In the genomic region with DNA sequence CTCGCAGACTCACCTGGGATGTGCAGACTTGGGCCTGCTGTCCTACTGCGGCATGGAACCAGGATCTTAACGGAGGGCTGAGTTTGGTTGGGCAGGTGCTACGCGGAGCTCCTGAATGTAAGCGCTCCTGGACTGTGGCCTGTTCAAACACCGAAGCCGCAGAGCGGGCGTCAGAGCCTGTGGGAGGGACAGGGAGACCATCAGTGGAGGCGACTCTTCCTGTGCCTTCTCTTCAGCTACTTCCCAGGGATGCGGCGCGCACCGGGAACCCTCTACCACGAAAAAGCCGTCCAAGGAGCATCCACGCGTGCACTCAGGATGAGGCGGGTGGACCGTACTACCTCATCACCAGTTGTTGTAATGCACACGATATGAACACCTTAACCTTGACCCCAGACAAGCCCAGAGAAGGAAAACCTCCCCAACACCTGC, we compare ENCODE assay signal across 9 cellular contexts. TPM values are rescaled to one million over a fixed set of nuclear protein-coding genes. Genes with fewer than 3 reads are reported as not detected.
A peak's percentile ranks its signal among the peaks of the same experiment; 100 is the strongest.
DNase-seq lines count a peak whose midpoint lies in the region; ATAC-seq and TF ChIP-seq lines count a peak whose summit lies in the region.
"Had no signal": no experiment of that assay in that cellular context is flagged by ENCODE, and none has a peak within 500 bp of the region (broad histone marks: within the 10 kb centered on the region; RNA-seq: fewer than 3 reads in every experiment).

No MANE protein-coding gene starts in this region.

- POLR2A ChIA-PET in activated CD4-positive, alpha-beta T cell treated with anti-CD3 and anti-CD28 coated beads for 36 hours (lab: Charles Lee): no interaction called here

- no peaks in the 10 kb centered on the region for H3K9me3 ChIP-seq in RWPE2 (ENCODE audit: severe bottlenecking)
- no peaks in the 10 kb centered on the region for H3K9me3 ChIP-seq in spleen
- H3K9me3 ChIP-seq: esophagus muscularis mucosa had no signal

- no peaks in the 10 kb centered on the region for H3K9me3 Mint-ChIP-seq in activated CD4-positive, alpha-beta T cell treated with anti-CD3 and anti-CD28 coated beads for 36 hours (ENCODE audit: low read depth)

- no peak for ATAC-seq in activated CD4-positive, alpha-beta T cell treated with anti-CD3 and anti-CD28 coated beads for 36 hours
- ATAC-seq in RWPE2 (ENCODE audit: low read depth): no peak
- no peak for ATAC-seq in GM18498 (IDR thresholded peaks at IDR 0.05; ENCODE audit: unreplicated experiment)
- no peak for ATAC-seq in GM18873 (IDR thresholded peaks at IDR 0.05; ENCODE audit: low FRiP score, unreplicated experiment)

- no peaks in the 10 kb centered on the region for H3K27me3 ChIP-seq in RWPE2 (ENCODE audit: insufficient read depth, poor library complexity, severe bottlenecking)
- H3K27me3 ChIP-seq in spleen (replicated peaks in 1 of 7): no peaks in the 10 kb centered on the region
- H3K27me3 ChIP-seq: esophagus muscularis mucosa had no signal

- H3K4me3 ChIP-seq in RWPE2 (ENCODE audit: severe bottlenecking): peak overlapping the region; percentile 68
- H3K4me3 ChIP-seq in fibroblast of the aortic adventitia (ENCODE audit: low read depth, low read length): peak overlapping the region; percentile 97
- peak overlapping the region in 1 of 8 donors; percentile 98 for H3K4me3 ChIP-seq in spleen

- TF ChIP-seq POLR2A in spleen (IDR thresholded peaks at IDR 0.05): no peak

- CTCF ChIA-PET in activated CD4-positive, alpha-beta T cell treated with anti-CD3 and anti-CD28 coated beads for 36 hours (lab: Charles Lee): interaction anchor here (0.9 to 1.6 kb wide), 3 partner anchors 10 to 133 kb away, joined by 3 to 4 read pairs (median 3); no protein-coding TSS in a partner anchor

- no peaks in the 10 kb centered on the region for H3K27me3 Mint-ChIP-seq in activated CD4-positive, alpha-beta T cell treated with anti-CD3 and anti-CD28 coated beads for 36 hours

- H3K27ac ChIP-seq in RWPE2 (ENCODE audit: poor library complexity, severe bottlenecking) (peak overlapping the region; percentile 75), spleen (no peak overlapping the region)

- peaks cover 44% of the 10 kb centered on the region for H3K36me3 Mint-ChIP-seq in activated CD4-positive, alpha-beta T cell treated with anti-CD3 and anti-CD28 coated beads for 36 hours (ENCODE audit: low read depth)

- intact Hi-C loops in activated CD4-positive, alpha-beta T cell treated with anti-CD3 and anti-CD28 coated beads for 36 hours (cut with DNase I, micrococcal nuclease): loop anchor here in 1 of 2 experiments (1.0 kb wide), 1 partner anchor 21 kb away; no protein-coding TSS in a partner anchor
- intact Hi-C loops in spleen (cut with DNase I; ENCODE audit: low total_unique reads): no loop called here

- peak overlapping the region; percentile 86 for H3K4me3 Mint-ChIP-seq in activated CD4-positive, alpha-beta T cell treated with anti-CD3 and anti-CD28 coated beads for 36 hours

- H3K4me1 ChIP-seq in RWPE2 (ENCODE audit: insufficient read depth, poor library complexity, severe bottlenecking) (peaks cover 4% of the 10 kb centered on the region), spleen (peaks cover 20 to 53% (median 31%) of the 10 kb centered on the region in 6 donors)

- TF ChIP-seq CTCF in RWPE2 (IDR thresholded peaks at IDR 0.05; ENCODE audit: poor library complexity, severe bottlenecking): no peak
- no peak for TF ChIP-seq CTCF in fibroblast of the aortic adventitia (IDR thresholded peaks at IDR 0.05; ENCODE audit: insufficient read depth, low read length)
- no peak for TF ChIP-seq CTCF in spleen (IDR thresholded peaks at IDR 0.05 in 8 of 11, conservative IDR thresholded peaks at IDR 0.05 in 3 of 11)

- 91 to 94% (median 93%) methylated on average over 22 of the region's 22 CpGs for WGBS in spleen, 5 donors

- H3K27ac Mint-ChIP-seq in activated CD4-positive, alpha-beta T cell treated with anti-CD3 and anti-CD28 coated beads for 36 hours: peak overlapping the region; percentile 93

- peaks cover 35% of the 10 kb centered on the region for H3K4me1 Mint-ChIP-seq in activated CD4-positive, alpha-beta T cell treated with anti-CD3 and anti-CD28 coated beads for 36 hours

- H3K36me3 ChIP-seq in RWPE2 (ENCODE audit: low read depth) (peaks cover 50% of the 10 kb centered on the region), spleen (peaks cover 10 to 51% (median 42%) of the 10 kb centered on the region in 6 donors)

- no peak for DNase-seq in activated CD4-positive, alpha-beta T cell treated with anti-CD3 and anti-CD28 coated beads for 36 hours
- no peak for DNase-seq in activated CD4-positive, alpha-beta T cell treated with anti-CD3 and anti-CD28 coated beads, Interleukin-2, amount 50 U/mL, for 4 hours
- DNase-seq in RWPE2 (ENCODE audit: low spot score): no peak
- no peak for DNase-seq in fibroblast of the aortic adventitia (ENCODE audit: low read depth)
- peak; percentile 76 for DNase-seq in spleen
- no peak for DNase-seq in activated CD8-positive, alpha-beta memory T cell treated with anti-CD3 and anti-CD28 coated beads, Interleukin-2, amount 50 U/mL, for 4 hours

RNA-seq across cellular contexts. Expression of a gene that starts 2.0 kb away (rescaled TPM):
- 10 to 100 TPM; 90.1 to 92.5 TPM for total RNA-seq in activated CD4-positive, alpha-beta T cell treated with anti-CD3 and anti-CD28 coated beads for 36 hours
- total RNA-seq in fibroblast of the aortic adventitia (ENCODE audit: low replicate concordance) (27.5 and 36.7 TPM in 2 replicates), spleen (10 to 100 TPM; 38.0 to 95.0 (median 60.1) TPM)
- 10 to 100 TPM; 13.4 to 26.1 (median 25.0) TPM for polyA plus RNA-seq in spleen

RNA-seq across cellular contexts. Expression of a gene that starts 56.5 kb away (rescaled TPM):
- 100 to 1,000 TPM; 109 to 130 TPM for total RNA-seq in activated CD4-positive, alpha-beta T cell treated with anti-CD3 and anti-CD28 coated beads for 36 hours
- 7.8 and 13.8 TPM in 2 replicates for total RNA-seq in fibroblast of the aortic adventitia (ENCODE audit: low replicate concordance)
- total RNA-seq in spleen: 100 to 1,000 TPM; 119 to 169 (median 138) TPM
- 100 to 1,000 TPM in 1 of 3 donors, 10 to 100 TPM in 2; 66.9 to 102 (median 79.4) TPM for polyA plus RNA-seq in spleen
